In the genomic region with DNA sequence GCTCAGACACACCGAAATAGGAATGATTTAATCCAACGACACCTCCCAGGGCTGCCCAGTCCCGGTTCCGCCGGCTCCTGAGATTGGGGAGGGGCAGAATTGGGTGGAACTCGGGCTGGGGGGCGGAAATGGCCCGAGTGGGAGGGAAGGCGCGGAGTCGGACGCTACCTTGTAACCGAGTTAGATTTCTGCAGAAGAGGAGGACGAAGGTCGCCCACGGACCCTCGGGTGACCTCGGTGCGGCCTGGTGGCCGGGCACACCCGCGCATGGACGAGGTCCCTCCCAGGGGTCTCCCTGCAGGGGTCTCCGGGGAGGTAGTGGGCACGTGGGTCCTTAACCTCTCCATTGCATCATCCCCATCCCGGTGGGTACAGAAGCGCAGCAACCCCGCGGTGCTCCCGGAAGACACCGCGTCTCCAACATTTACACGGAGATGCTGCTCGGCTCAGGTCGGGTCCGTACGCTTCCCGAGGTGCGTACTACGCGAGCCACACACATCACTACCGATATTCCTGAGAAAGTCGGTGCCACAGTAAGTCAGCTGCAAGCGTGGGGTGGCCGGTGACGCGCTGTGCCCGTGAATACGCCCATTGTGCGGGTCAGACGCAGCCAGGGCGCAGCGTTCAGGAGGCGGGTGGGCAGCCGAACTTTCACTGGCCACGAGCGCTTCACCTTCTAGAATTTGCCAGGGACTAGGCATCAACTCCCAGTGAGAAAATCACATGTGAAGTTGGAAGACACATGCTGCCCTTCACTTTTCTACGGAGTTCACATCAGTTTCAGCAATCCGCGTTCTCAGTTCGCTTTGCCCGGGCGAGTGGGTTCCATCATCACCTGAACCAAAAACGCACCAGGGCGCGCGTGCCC, we compare ENCODE assay signal across 8 cellular contexts. TPM values are rescaled to one million over a fixed set of nuclear protein-coding genes. Genes with fewer than 3 reads are reported as not detected.
DNase-seq lines count a peak whose midpoint lies in the region; ATAC-seq, FAIRE-seq and TF ChIP-seq lines count a peak whose summit lies in the region.

No MANE protein-coding gene starts in this region.

- H3K36me3 Mint-ChIP-seq in glutamatergic neuron (ENCODE audit: unreplicated experiment) (no peaks in the 10 kb centered on the region), osteocyte (ENCODE audit: unreplicated experiment) (no peaks in the 10 kb centered on the region)

- H3K4me3 Mint-ChIP-seq in glutamatergic neuron (ENCODE audit: unreplicated experiment) (peak overlapping the region; percentile 92), osteocyte (ENCODE audit: unreplicated experiment) (peak overlapping the region; percentile 91)

- peaks cover 18% of the 10 kb centered on the region for H3K4me1 Mint-ChIP-seq in glutamatergic neuron (ENCODE audit: low read depth, unreplicated experiment)
- H3K4me1 Mint-ChIP-seq in osteocyte (ENCODE audit: unreplicated experiment) = peaks cover 44% of the 10 kb centered on the region

- no peak for DNase-seq in AG09309 (ENCODE audit: low read depth)
- DNase-seq in NCI-H226 = peak; percentile 10
- peak; percentile 13 to 26 (median 20) for DNase-seq in activated naive CD4-positive, alpha-beta T cell (lab: John Stamatoyannopoulos, UW)
- peak; percentile 48 for DNase-seq in glutamatergic neuron
- no peak for DNase-seq in osteocyte (ENCODE audit: extremely low spot score, unreplicated experiment)
- DNase-seq in GM19239 (ENCODE audit: insufficient read length, low spot score) = no peak

- TF ChIP-seq CTCF in AG09309 (IDR thresholded peaks at IDR 0.05; ENCODE audit: control insufficient read depth, insufficient read depth, low read depth, low read length, missing control alignments) (no peak), glutamatergic neuron (IDR thresholded peaks at IDR 0.05; ENCODE audit: partially characterized antibody, unreplicated experiment) (no peak), osteocyte (IDR thresholded peaks at IDR 0.05) (no peak)

- ATAC-seq in GM19395 (IDR thresholded peaks at IDR 0.05; ENCODE audit: unreplicated experiment) = peak; percentile 2
- ATAC-seq in GM21717 (IDR thresholded peaks at IDR 0.05; ENCODE audit: unreplicated experiment) = no peak

- H3K9me3 Mint-ChIP-seq in glutamatergic neuron (ENCODE audit: unreplicated experiment) = peaks cover 42% of the 10 kb centered on the region
- H3K9me3 Mint-ChIP-seq in osteocyte (ENCODE audit: unreplicated experiment) = no peaks in the 10 kb centered on the region

- FAIRE-seq in GM19239 (lab: Jason Lieb, UNC) = no peak

- H3K27me3 Mint-ChIP-seq in glutamatergic neuron (ENCODE audit: unreplicated experiment) (peaks cover 30% of the 10 kb centered on the region), osteocyte (ENCODE audit: unreplicated experiment) (no peaks in the 10 kb centered on the region)

- H3K27ac Mint-ChIP-seq in glutamatergic neuron (ENCODE audit: unreplicated experiment) (peak overlapping the region; percentile 94), osteocyte (ENCODE audit: unreplicated experiment) (peak overlapping the region; percentile 91)

- peak overlapping the region; percentile 96 for H3K4me3 ChIP-seq in AG09309 (ENCODE audit: control insufficient read depth, low read depth, low read length)

RNA-seq across cellular contexts. Expression of gene ZNF516, which starts 3.0 kb away (rescaled TPM):
- total RNA-seq in glutamatergic neuron (ENCODE audit: unreplicated experiment) = 192 TPM
- 36.3 and 39.3 TPM in 2 replicates for total RNA-seq in osteocyte

Comparison
In these comparisons a context has a peak if more than half of its experiments do, and no peak if none do; other contexts are left out.
1. DNase-seq: peak in NCI-H226 (single experiment), activated naive CD4-positive, alpha-beta T cell (4 of 4) and glutamatergic neuron (single experiment); none in AG09309 (single experiment), osteocyte (single experiment) and GM19239 (single experiment).